12 cellular contexts compared by ENCODE assay signal in the genomic region with DNA sequence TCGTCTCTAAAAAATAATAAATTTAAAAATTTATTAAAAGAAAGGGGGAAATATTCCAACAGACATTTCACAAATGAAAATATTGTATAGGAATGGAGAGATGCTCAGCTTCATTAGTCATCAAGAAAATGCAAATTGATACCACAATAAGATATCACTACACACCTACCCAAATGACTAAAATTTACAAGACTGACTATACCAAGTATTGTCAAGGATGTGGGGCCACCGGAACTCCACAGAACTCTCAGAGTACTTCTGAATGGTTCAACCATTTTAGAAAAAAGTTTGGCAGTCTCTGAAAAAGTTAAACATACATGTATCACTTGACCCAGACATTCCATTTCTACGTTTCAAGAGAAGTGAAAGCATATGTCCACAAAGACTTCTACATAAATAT.
DNase-seq lines count a peak whose midpoint lies in the region; ATAC-seq lines count a peak whose summit lies in the region.
"Had no signal": no experiment of that assay in that cellular context is flagged by ENCODE, and none has a peak within 500 bp of the region (broad histone marks: within the 10 kb centered on the region; RNA-seq: fewer than 3 reads in every experiment).

No MANE protein-coding gene starts in this region.

- intact Hi-C loops in activated CD4-positive, alpha-beta memory T cell treated with anti-CD3 and anti-CD28 coated beads for 36 hours (cut with micrococcal nuclease) = no loop called here

- H3K4me1 Mint-ChIP-seq in activated CD4-positive, alpha-beta memory T cell treated with anti-CD3 and anti-CD28 coated beads for 36 hours (ENCODE audit: low read depth) = peaks cover 2% of the 10 kb centered on the region
- H3K4me1 Mint-ChIP-seq in activated CD4-positive, alpha-beta memory T cell treated with anti-CD3 and anti-CD28 coated beads, Interleukin-2, amount 10 ng/mL, durations not matched to agents 7 days and 5 days = peaks cover 3% of the 10 kb centered on the region
- H3K4me1 Mint-ChIP-seq: H9 had no signal

- peaks cover 17% of the 10 kb centered on the region for H3K9me3 Mint-ChIP-seq in activated CD4-positive, alpha-beta memory T cell treated with anti-CD3 and anti-CD28 coated beads for 36 hours
- peaks cover 15% of the 10 kb centered on the region for H3K9me3 Mint-ChIP-seq in activated CD4-positive, alpha-beta memory T cell treated with anti-CD3 and anti-CD28 coated beads, Interleukin-2, amount 10 ng/mL, durations not matched to agents 7 days and 5 days

- DNase-seq in activated CD4-positive, CD25-positive, alpha-beta regulatory T cell (lab: John Stamatoyannopoulos, UW) = no peak
- DNase-seq in activated CD4-positive, alpha-beta memory T cell treated with anti-CD3 and anti-CD28 coated beads for 36 hours = peak; percentile 18
- no peak for DNase-seq in activated CD4-positive, alpha-beta memory T cell treated with anti-CD3 and anti-CD28 coated beads, Interleukin-2, amount 10 ng/mL, durations not matched to agents 7 days and 5 days
- DNase-seq in stimulated activated CD4-positive, alpha-beta T cell treated with anti-CD3 and anti-CD28 coated beads, Interleukin-1b, Interleukin-23, amount 100 ng/mL, for 48 hours = peak; percentile 6
- DNase-seq in stimulated activated CD4-positive, alpha-beta T cell treated with anti-CD3 and anti-CD28 coated beads, Interleukin-2, amount 100 ng/mL, for 48 hours = no peak
- DNase-seq in NCI-H146 (lab: John Stamatoyannopoulos, UW) = no peak
- DNase-seq: AML-193; Caco-2; CD4-positive, alpha-beta T cell; H9 had no signal

- ATAC-seq in activated CD4-positive, CD25-positive, alpha-beta regulatory T cell treated with anti-CD3 and anti-CD28 coated beads, Interleukin-2, amount 50 U/mL, for 24 hours = peak; percentile 45 to 55
- ATAC-seq: A549 had no signal

- no peak overlapping the region for H3K27ac Mint-ChIP-seq in activated CD4-positive, alpha-beta memory T cell treated with anti-CD3 and anti-CD28 coated beads for 36 hours
- no peak overlapping the region for H3K27ac Mint-ChIP-seq in activated CD4-positive, alpha-beta memory T cell treated with anti-CD3 and anti-CD28 coated beads, Interleukin-2, amount 10 ng/mL, durations not matched to agents 7 days and 5 days
- H3K27ac Mint-ChIP-seq: CD4-positive, alpha-beta T cell; H9 had no signal

- no peaks in the 10 kb centered on the region for H3K27me3 Mint-ChIP-seq in activated CD4-positive, alpha-beta memory T cell treated with anti-CD3 and anti-CD28 coated beads for 36 hours
- H3K27me3 Mint-ChIP-seq in activated CD4-positive, alpha-beta memory T cell treated with anti-CD3 and anti-CD28 coated beads, Interleukin-2, amount 10 ng/mL, durations not matched to agents 7 days and 5 days = no peaks in the 10 kb centered on the region
- H3K27me3 Mint-ChIP-seq: CD4-positive, alpha-beta T cell had no signal

- POLR2A ChIA-PET in activated CD4-positive, alpha-beta memory T cell treated with anti-CD3 and anti-CD28 coated beads for 36 hours (lab: Charles Lee) = no interaction called here
- POLR2A ChIA-PET in activated CD4-positive, alpha-beta memory T cell treated with anti-CD3 and anti-CD28 coated beads, Interleukin-2, amount 10 ng/mL, durations not matched to agents 7 days and 5 days (lab: Charles Lee) = no interaction called here

- CTCF ChIA-PET in activated CD4-positive, alpha-beta memory T cell treated with anti-CD3 and anti-CD28 coated beads for 36 hours (lab: Charles Lee) = no interaction called here
- CTCF ChIA-PET in activated CD4-positive, alpha-beta memory T cell treated with anti-CD3 and anti-CD28 coated beads, Interleukin-2, amount 10 ng/mL, durations not matched to agents 7 days and 5 days (lab: Charles Lee) = no interaction called here

- peaks cover 55% of the 10 kb centered on the region for H3K36me3 Mint-ChIP-seq in activated CD4-positive, alpha-beta memory T cell treated with anti-CD3 and anti-CD28 coated beads for 36 hours
- H3K36me3 Mint-ChIP-seq in activated CD4-positive, alpha-beta memory T cell treated with anti-CD3 and anti-CD28 coated beads, Interleukin-2, amount 10 ng/mL, durations not matched to agents 7 days and 5 days (ENCODE audit: low read depth) = peaks cover 40% of the 10 kb centered on the region

- H3K4me3 Mint-ChIP-seq in activated CD4-positive, alpha-beta memory T cell treated with anti-CD3 and anti-CD28 coated beads for 36 hours = no peak overlapping the region
- H3K4me3 Mint-ChIP-seq in activated CD4-positive, alpha-beta memory T cell treated with anti-CD3 and anti-CD28 coated beads, Interleukin-2, amount 10 ng/mL, durations not matched to agents 7 days and 5 days = no peak overlapping the region
- H3K4me3 Mint-ChIP-seq: CD4-positive, alpha-beta T cell; H9 had no signal

Comparison
In these comparisons a context has a peak if more than half of its experiments do, and no peak if none do; other contexts are left out.
1. DNase-seq: peak in activated CD4-positive, alpha-beta memory T cell treated with anti-CD3 and anti-CD28 coated beads for 36 hours (single experiment) and stimulated activated CD4-positive, alpha-beta T cell treated with anti-CD3 and anti-CD28 coated beads, Interleukin-1b, Interleukin-23, amount 100 ng/mL, for 48 hours (single experiment); none in activated CD4-positive, CD25-positive, alpha-beta regulatory T cell (0 of 4), activated CD4-positive, alpha-beta memory T cell treated with anti-CD3 and anti-CD28 coated beads, Interleukin-2, amount 10 ng/mL, durations not matched to agents 7 days and 5 days (single experiment), stimulated activated CD4-positive, alpha-beta T cell treated with anti-CD3 and anti-CD28 coated beads, Interleukin-2, amount 100 ng/mL, for 48 hours (0 of 2) and NCI-H146 (single experiment).